In the genomic region with DNA sequence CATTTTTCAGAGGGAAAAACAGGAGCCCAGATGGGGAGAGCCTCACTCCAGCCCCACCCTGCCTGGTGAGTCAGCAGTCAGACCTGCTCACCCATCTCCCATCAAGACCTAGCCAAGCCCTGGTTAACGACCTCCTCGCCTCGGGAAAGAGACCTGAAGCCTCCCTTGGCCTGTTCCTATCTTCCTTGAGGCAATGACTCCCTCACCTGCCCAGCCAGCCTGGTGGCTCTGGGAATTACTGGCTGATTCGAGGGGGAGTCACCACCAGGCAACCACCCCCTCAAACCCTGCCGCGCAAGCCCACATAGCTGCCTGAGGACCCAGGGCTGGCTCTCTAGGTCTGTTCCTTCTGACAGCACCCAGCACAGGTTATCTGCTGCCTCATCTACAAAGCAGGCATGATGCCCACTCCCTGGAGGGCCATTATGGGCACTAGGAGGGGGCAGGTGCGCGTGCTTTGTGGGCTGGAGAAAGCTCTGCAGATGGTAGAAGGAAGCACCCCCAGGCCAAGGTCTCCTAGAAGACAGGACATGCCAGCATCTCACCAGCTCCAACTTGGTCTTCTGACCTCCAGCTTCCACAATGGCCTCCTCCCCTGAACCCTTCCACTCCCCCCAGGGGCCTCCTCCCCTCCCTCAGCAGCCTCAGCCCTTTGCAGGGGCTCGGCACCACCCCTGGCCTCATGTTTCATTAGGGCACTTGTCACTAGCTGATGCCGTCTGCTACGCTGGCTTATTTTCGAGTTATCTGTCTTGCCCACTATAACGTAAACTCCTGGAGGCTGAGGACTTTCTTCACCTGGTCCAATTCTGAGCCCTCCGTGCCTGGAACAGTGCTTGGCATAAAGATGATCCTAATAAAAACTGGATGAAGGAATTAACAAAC, we compare ENCODE assay signal across 11 cellular contexts. TPM values are rescaled to one million over a fixed set of nuclear protein-coding genes. Genes with fewer than 3 reads are reported as not detected.
DNase-seq lines count a peak whose midpoint lies in the region; ATAC-seq, FAIRE-seq and TF ChIP-seq lines count a peak whose summit lies in the region.
"Had no signal": no experiment of that assay in that cellular context is flagged by ENCODE, and none has a peak within 500 bp of the region (broad histone marks: within the 10 kb centered on the region; RNA-seq: fewer than 3 reads in every experiment).

No MANE protein-coding gene starts in this region.

- no peak overlapping the region for H4K91ac ChIP-seq in H9 (ENCODE audit: insufficient read length, low read depth, low read length)

- no peaks in the 10 kb centered on the region for H4K20me1 ChIP-seq in H9 (ENCODE audit: control insufficient read depth, insufficient read depth, insufficient read length)

- intact Hi-C loops in kidney (cut with DNase I), result no loop called here

- peaks cover 48 to 75% (median 72%) of the 10 kb centered on the region in 3 experiments for H3K36me3 Mint-ChIP-seq in H9 (ENCODE audit: insufficient read depth in 1 of 3, low read depth in 3 of 3)
- peaks cover 97% of the 10 kb centered on the region for H3K36me3 Mint-ChIP-seq in activated T-helper 17 cell treated with anti-CD3 and anti-CD28 coated beads, Interleukin-2, amount 50 U/mL, for 72 hours (ENCODE audit: low read depth)

- H3K9ac ChIP-seq in H9 (ENCODE audit: extremely low read depth, insufficient read length, low read length), result no peak overlapping the region
- no peak overlapping the region for H3K9ac ChIP-seq in kidney (ENCODE audit: low read length in 2 of 2)

- no peak overlapping the region for H2BK12ac ChIP-seq in H9 (ENCODE audit: insufficient read length, low read depth, low read length)

- H3K79me1 ChIP-seq in H9 (ENCODE audit: insufficient read depth, low read depth, low read length, poor library complexity, severe bottlenecking), result peaks cover 4% of the 10 kb centered on the region

- H3K4me1 Mint-ChIP-seq in H9, result peaks cover 24 to 33% of the 10 kb centered on the region in 2 experiments
- H3K4me1 Mint-ChIP-seq in activated T-helper 17 cell treated with anti-CD3 and anti-CD28 coated beads, Interleukin-2, amount 50 U/mL, for 72 hours, result peaks cover 40% of the 10 kb centered on the region

- H3K4me3 ChIP-seq in ACC112 (ENCODE audit: low read depth, low read length) (no peak overlapping the region), kidney (ENCODE audit: low read length in 2 of 2) (no peak overlapping the region), coronary artery (no peak overlapping the region)
- H3K4me3 ChIP-seq: thoracic aorta had no signal

- no peak overlapping the region for H2AK5ac ChIP-seq in H9 (ENCODE audit: insufficient read length, low read length)

- no peak overlapping the region; a peak in 1 of 5 replicates for H3K4me3 Mint-ChIP-seq in H9
- H3K4me3 Mint-ChIP-seq in activated T-helper 17 cell treated with anti-CD3 and anti-CD28 coated beads, Interleukin-2, amount 50 U/mL, for 72 hours, result peak overlapping the region; percentile 40

- H3K79me2 ChIP-seq in ACC112 (ENCODE audit: control insufficient read depth, insufficient read depth, low read length, unreplicated experiment) (peaks cover 8% of the 10 kb centered on the region), H9 (ENCODE audit: insufficient read depth, low read length) (peaks cover 6% of the 10 kb centered on the region; the same call in 1 of the 2 replicates)

- no peaks in the 10 kb centered on the region for H3K27me3 Mint-ChIP-seq in H9 (ENCODE audit: low read depth)
- H3K27me3 Mint-ChIP-seq in activated T-helper 17 cell treated with anti-CD3 and anti-CD28 coated beads, Interleukin-2, amount 50 U/mL, for 72 hours, result no peaks in the 10 kb centered on the region

- H4K5ac ChIP-seq in H9 (ENCODE audit: insufficient read length, low read depth, low read length), result no peak overlapping the region

- TF ChIP-seq CTCF in H9 (conservative IDR thresholded peaks at IDR 0.05) (no peak), kidney (IDR thresholded peaks at IDR 0.05; ENCODE audit: borderline replicate concordance, extremely low read depth, insufficient read depth) (no peak), coronary artery (IDR thresholded peaks at IDR 0.05) (no peak)

- H2BK5ac ChIP-seq in H9 (ENCODE audit: insufficient read length, low read length), result no peak overlapping the region

- H3K23ac ChIP-seq in H9 (ENCODE audit: insufficient read length, low read depth, low read length), result no peak overlapping the region

- H3K4me1 ChIP-seq in ACC112 (ENCODE audit: control insufficient read depth, insufficient read depth, low read length, unreplicated experiment) (peaks cover 23% of the 10 kb centered on the region), H9 (ENCODE audit: insufficient read depth, low read length) (no peaks in the 10 kb centered on the region), kidney (ENCODE audit: control insufficient read depth in 1 of 2, insufficient read depth in 1 of 2, low read depth in 1 of 2, low read length in 2 of 2) (no peaks in the 10 kb centered on the region)

- WGBS in H9 (ENCODE audit: extremely low coverage, insufficient read length, low lambda C conversion rate), result no CpG with 5 or more reads among the region's 14 CpGs

- H3K4ac ChIP-seq in H9 (ENCODE audit: low read depth, low read length), result no peak overlapping the region

- H4K8ac ChIP-seq in H9 (replicated peaks; ENCODE audit: insufficient read length, low read depth, low read length), result no peak overlapping the region

- H3T11ph ChIP-seq in H9 (ENCODE audit: low read length), result no peak overlapping the region

- no peaks in the 10 kb centered on the region for H3K27me3 ChIP-seq in ACC112 (ENCODE audit: insufficient read depth, low read length)
- no peaks in the 10 kb centered on the region for H3K27me3 ChIP-seq in H9 (ENCODE audit: insufficient read depth, low read length)

- H3K27ac ChIP-seq in ACC112 (ENCODE audit: low read depth, low read length), result peak overlapping the region; percentile 49; the same call in 1 of the 2 replicates
- no peak overlapping the region for H3K27ac ChIP-seq in H9 (ENCODE audit: insufficient read length, low read depth, low read length)
- H3K27ac ChIP-seq in kidney (ENCODE audit: low read depth in 2 of 2, low read length in 2 of 2), result no peak overlapping the region
- H3K27ac ChIP-seq in coronary artery, result no peak overlapping the region
- H3K27ac ChIP-seq: thoracic aorta had no signal

- H3K36me3 ChIP-seq in ACC112 (ENCODE audit: insufficient read depth, low read length) (peaks cover 3% of the 10 kb centered on the region; the same call in 1 of the 2 replicates), kidney (ENCODE audit: control insufficient read depth in 1 of 2, insufficient read depth in 2 of 2, low read length in 2 of 2) (peaks cover 42 to 62% of the 10 kb centered on the region in 2 donors)

- H3K18ac ChIP-seq in H9 (ENCODE audit: insufficient read length, low read depth, low read length), result no peak overlapping the region

- H3K14ac ChIP-seq in H9 (ENCODE audit: insufficient read depth, low read length), result no peak overlapping the region

- H2AFZ ChIP-seq in ACC112 (ENCODE audit: low read length, unreplicated experiment) (no peak overlapping the region), H9 (ENCODE audit: low read length) (no peak overlapping the region)

- no peak for ATAC-seq in activated T-helper 17 cell treated with anti-CD3 and anti-CD28 coated beads, Interleukin-2, amount 50 U/mL, for 72 hours (replicated peaks)
- ATAC-seq in HG02588 (IDR thresholded peaks at IDR 0.05; ENCODE audit: unreplicated experiment) (no peak), HG02798 (IDR thresholded peaks at IDR 0.05; ENCODE audit: poor library complexity, unreplicated experiment) (no peak)
- ATAC-seq: sciatic nerve had no signal

- no peak overlapping the region for H3K56ac ChIP-seq in H9 (ENCODE audit: insufficient read length, low read depth, low read length)

- peaks cover 2% of the 10 kb centered on the region for H3K23me2 ChIP-seq in H9 (ENCODE audit: insufficient read length, low read depth, low read length, poor library complexity, severe bottlenecking)

- no peak for FAIRE-seq in kidney (lab: Jason Lieb, UNC)

- DNase-seq in H9, result no peak
- DNase-seq in kidney, result peak; percentile 39
- DNase-seq in activated gamma-delta T cell treated with Interleukin-2 at 50 U/mL for 16 hours, result no peak
- no peak for DNase-seq in coronary artery (ENCODE audit: low spot score)
- DNase-seq: DMS 273 treated with DMSO at 0.1 percent for 48 hours had no signal

- no peak overlapping the region for H3K4me2 ChIP-seq in H9 (ENCODE audit: insufficient read depth, insufficient read length, low read length)

- no peak overlapping the region for H2BK15ac ChIP-seq in H9 (ENCODE audit: low read depth, low read length)

- no peaks in the 10 kb centered on the region for H3K9me3 Mint-ChIP-seq in H9
- no peaks in the 10 kb centered on the region for H3K9me3 Mint-ChIP-seq in activated T-helper 17 cell treated with anti-CD3 and anti-CD28 coated beads, Interleukin-2, amount 50 U/mL, for 72 hours

- peak overlapping the region; percentile 66 to 78 (median 77); a peak in 4 of 7 replicates for H3K27ac Mint-ChIP-seq in H9
- H3K27ac Mint-ChIP-seq in activated T-helper 17 cell treated with anti-CD3 and anti-CD28 coated beads, Interleukin-2, amount 50 U/mL, for 72 hours, result peak overlapping the region; percentile 87

- no peak overlapping the region for H2BK120ac ChIP-seq in H9 (ENCODE audit: low read depth, low read length, poor library complexity, severe bottlenecking)

- no peaks in the 10 kb centered on the region for H3K9me3 ChIP-seq in H9 (ENCODE audit: control insufficient read depth, low read depth, low read length)
- H3K9me3 ChIP-seq in kidney (ENCODE audit: control insufficient read depth in 1 of 2, low read length in 2 of 2), result no peaks in the 10 kb centered on the region
- H3K9me3 ChIP-seq: thoracic aorta had no signal

- H2BK20ac ChIP-seq in H9 (ENCODE audit: low read depth, low read length, poor library complexity, severe bottlenecking), result no peak overlapping the region

RNA-seq across cellular contexts. Expression of a gene that starts 10.4 kb away (rescaled TPM):
- total RNA-seq in H9 (2021) (32.3 and 33.2 TPM in 2 replicates), kidney (26.1 TPM)
- total RNA-seq in activated T-helper 17 cell treated with anti-CD3 and anti-CD28 coated beads, Interleukin-2, amount 50 U/mL, for 72 hours, result 10 to 100 TPM; 37.4 to 45.7 TPM
- 36.3 TPM for polyA plus RNA-seq in kidney (ENCODE audit: insufficient read depth, low read depth, low replicate concordance)

RNA-seq across cellular contexts. Expression of a gene that starts 13.0 kb away (rescaled TPM):
- 20.5 and 23.4 TPM in 2 replicates for total RNA-seq in H9 (2021)
- 10 to 100 TPM; 17.2 to 18.0 TPM for total RNA-seq in activated T-helper 17 cell treated with anti-CD3 and anti-CD28 coated beads, Interleukin-2, amount 50 U/mL, for 72 hours
- total RNA-seq in kidney, result 11.6 TPM
- 2.6 TPM for polyA plus RNA-seq in kidney (ENCODE audit: insufficient read depth, low read depth, low replicate concordance)

RNA-seq across cellular contexts. Expression of a gene that starts 35.3 kb away (rescaled TPM):
- total RNA-seq in H9 (2021) (52.4 and 53.7 TPM in 2 replicates), kidney (39.2 TPM)
- 10 to 100 TPM; 30.3 to 47.2 TPM for total RNA-seq in activated T-helper 17 cell treated with anti-CD3 and anti-CD28 coated beads, Interleukin-2, amount 50 U/mL, for 72 hours
- 57.3 TPM for polyA plus RNA-seq in kidney (ENCODE audit: insufficient read depth, low read depth, low replicate concordance)

RNA-seq across cellular contexts. Expression of a gene that starts 47.8 kb away (rescaled TPM):
- total RNA-seq in H9 (2021) (120 and 126 TPM in 2 replicates), kidney (61.2 TPM)
- 10 to 100 TPM; 44.8 to 49.7 TPM for total RNA-seq in activated T-helper 17 cell treated with anti-CD3 and anti-CD28 coated beads, Interleukin-2, amount 50 U/mL, for 72 hours
- polyA plus RNA-seq in kidney (ENCODE audit: insufficient read depth, low read depth, low replicate concordance), result 31.1 TPM
